Comparison of ENCODE assay signal across 8 cellular contexts in the genomic region with DNA sequence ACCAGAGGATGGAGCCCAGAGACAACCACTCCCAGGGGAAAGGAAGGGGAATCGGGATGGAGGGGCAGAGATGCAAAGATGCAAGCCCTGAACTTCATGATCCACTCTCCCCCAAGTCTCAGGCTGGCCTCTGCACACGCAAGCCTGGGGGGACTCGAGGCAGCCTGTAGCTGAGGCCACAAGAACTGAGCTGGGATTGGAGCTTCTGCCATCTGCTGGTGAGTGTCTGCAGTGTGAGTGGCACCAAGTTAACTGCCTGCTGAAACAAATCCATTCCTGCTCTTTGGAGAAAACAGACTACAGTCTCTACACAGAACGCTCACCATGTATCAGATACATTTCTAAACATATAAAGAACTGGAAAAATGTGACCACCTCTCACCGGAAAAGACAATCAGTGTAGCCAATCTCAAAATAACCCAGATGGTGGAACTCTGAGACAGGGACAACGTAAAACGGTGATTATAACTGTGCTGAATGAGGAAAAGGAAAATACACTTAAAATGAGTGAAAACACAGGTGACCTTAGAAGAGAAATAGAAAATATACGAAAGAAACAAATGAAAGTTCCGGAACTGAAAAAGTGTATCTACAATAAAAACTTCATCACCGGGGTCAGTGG.
A peak's percentile ranks its signal among the peaks of the same experiment; 100 is the strongest.
DNase-seq lines count a peak whose midpoint lies in the region; ATAC-seq and TF ChIP-seq lines count a peak whose summit lies in the region.

No MANE protein-coding gene starts in this region.

- H3K36me3 ChIP-seq in DND-41 (ENCODE audit: insufficient read depth, low read length) (peaks cover 72% of the 10 kb centered on the region), SU-DHL-6 (ENCODE audit: low read length) (peaks cover 22% of the 10 kb centered on the region; the same call in 1 of the 2 replicates), brain microvascular endothelial cell (replicated peaks) (peaks cover 44% of the 10 kb centered on the region)

- no peaks in the 10 kb centered on the region for H3K9me2 ChIP-seq in SU-DHL-6 (replicated peaks; ENCODE audit: insufficient read depth, low read length)

- H3K27ac ChIP-seq in DND-41 (ENCODE audit: low read length), result no peak overlapping the region
- H3K27ac ChIP-seq in SU-DHL-6 (ENCODE audit: low read depth, low read length), result no peak overlapping the region
- H3K27ac ChIP-seq in brain microvascular endothelial cell, result no peak overlapping the region

- no peak overlapping the region for H3K4me2 ChIP-seq in DND-41 (ENCODE audit: insufficient read depth, low read length)
- no peak overlapping the region for H3K4me2 ChIP-seq in SU-DHL-6 (ENCODE audit: low read depth, low read length, poor library complexity, severe bottlenecking)

- peak; percentile 86 for ATAC-seq in DND-41 (ENCODE audit: insufficient read depth, low read depth)
- ATAC-seq in HG03342 (IDR thresholded peaks at IDR 0.05; ENCODE audit: unreplicated experiment), result no peak
- ATAC-seq in HG03442 (IDR thresholded peaks at IDR 0.05; ENCODE audit: unreplicated experiment), result no peak

- H3K4me1 ChIP-seq in DND-41 (ENCODE audit: insufficient read depth, low read length), result no peaks in the 10 kb centered on the region

- H3K27me3 Mint-ChIP-seq in IgD-negative memory B cell (no peaks in the 10 kb centered on the region), immature natural killer cell (ENCODE audit: low read depth in 3 of 3) (peaks cover 2 to 7% (median 2%) of the 10 kb centered on the region in 3 donors)

- H3K9me3 Mint-ChIP-seq in IgD-negative memory B cell (peaks cover 6 to 23% (median 22%) of the 10 kb centered on the region in 3 donors), immature natural killer cell (peaks cover 0 to 2% (median 0%) of the 10 kb centered on the region in 6 donors)

- H3K4me1 Mint-ChIP-seq in IgD-negative memory B cell (peaks cover 22 to 40% (median 38%) of the 10 kb centered on the region in 3 donors), immature natural killer cell (peaks cover 40 to 50% of the 10 kb centered on the region in 2 donors)

- H3K79me2 ChIP-seq in DND-41 (ENCODE audit: insufficient read depth, low read length) (no peaks in the 10 kb centered on the region), SU-DHL-6 (ENCODE audit: insufficient read depth, low read length) (0 out of 2 replicates have a peak, but pooled peaks cover 4% of the 10 kb centered on the region)

- peak overlapping the region in 3 of 4 donors; percentile 34 to 78 (median 58) for H3K4me3 Mint-ChIP-seq in IgD-negative memory B cell
- no peak overlapping the region for H3K4me3 Mint-ChIP-seq in immature natural killer cell

- peaks cover 44% of the 10 kb centered on the region for H3K36me3 Mint-ChIP-seq in IgD-negative memory B cell
- peaks cover 30 to 67% (median 38%) of the 10 kb centered on the region in 3 donors for H3K36me3 Mint-ChIP-seq in immature natural killer cell

- H3K4me3 ChIP-seq in DND-41 (ENCODE audit: low read depth in 1 of 2, low read length in 2 of 2) (no peak overlapping the region), SU-DHL-6 (ENCODE audit: insufficient read depth, low read length, poor library complexity, severe bottlenecking) (no peak overlapping the region), brain microvascular endothelial cell (ENCODE audit: low read depth, low read length) (no peak overlapping the region)

- 0 out of 2 replicates have a peak, but pooled peaks cover 4% of the 10 kb centered on the region for H4K20me1 ChIP-seq in DND-41 (ENCODE audit: insufficient read depth, low read length)
- no peaks in the 10 kb centered on the region for H4K20me1 ChIP-seq in SU-DHL-6 (ENCODE audit: low read depth, low read length)

- TF ChIP-seq CTCF in DND-41 (IDR thresholded peaks at IDR 0.05; ENCODE audit: borderline replicate concordance, extremely low read depth, low read length, poor library complexity, severe bottlenecking) (peak; percentile 85), SU-DHL-6 (IDR thresholded peaks at IDR 0.05; ENCODE audit: insufficient read depth, low read length, poor library complexity, severe bottlenecking) (peak; percentile 62), brain microvascular endothelial cell (IDR thresholded peaks at IDR 0.05; ENCODE audit: low read depth, low read length, missing control alignments) (peak; percentile 92)

- peak; percentile 61 for DNase-seq in DND-41
- peak; percentile 61 for DNase-seq in brain microvascular endothelial cell
- DNase-seq in immature natural killer cell, result peak; percentile 55 to 74 (median 64)
- DNase-seq in stimulated activated naive CD4-positive, alpha-beta T cell (lab: John Stamatoyannopoulos, UW), result peak; percentile 14 to 68 (median 42)

- H3K27me3 ChIP-seq in DND-41 (ENCODE audit: insufficient read depth, low read length, poor library complexity) (no peaks in the 10 kb centered on the region), SU-DHL-6 (ENCODE audit: low read length) (no peaks in the 10 kb centered on the region), brain microvascular endothelial cell (replicated peaks) (no peaks in the 10 kb centered on the region)

- H3K27ac Mint-ChIP-seq in IgD-negative memory B cell (peak overlapping the region in 2 of 3 donors; percentile 73 to 88), immature natural killer cell (peak overlapping the region; percentile 8 to 75 (median 56))

- H2AFZ ChIP-seq in DND-41 (ENCODE audit: low read depth, low read length) (no peak overlapping the region), SU-DHL-6 (ENCODE audit: low read depth, low read length, severe bottlenecking) (no peak overlapping the region)

- peaks cover 14% of the 10 kb centered on the region for H3F3A ChIP-seq in SU-DHL-6 (ENCODE audit: insufficient read depth)

- in situ Hi-C loops in brain microvascular endothelial cell (cut with HindIII; ENCODE audit: low pct_ligation_motif_present, low sequenced_read_pairs), result no loop called here

- H3K9ac ChIP-seq in DND-41 (ENCODE audit: low read depth, low read length) (no peak overlapping the region), SU-DHL-6 (ENCODE audit: low read length) (no peak overlapping the region)

- H3K9me3 ChIP-seq in DND-41 (ENCODE audit: insufficient read depth, low read length, severe bottlenecking) (peaks cover 10% of the 10 kb centered on the region), SU-DHL-6 (ENCODE audit: insufficient read depth, low read length) (no peaks in the 10 kb centered on the region)

Comparison
In these comparisons a context has a peak if more than half of its experiments do, and no peak if none do; other contexts are left out.
1. H3K4me3 Mint-ChIP-seq: peak in IgD-negative memory B cell (3 of 4); none in immature natural killer cell (0 of 5).
2. Peak in every context shown above with its lines, with median percentiles within 50 percentile points of each other: DNase-seq and CTCF ChIP-seq.